10 cellular contexts compared by ENCODE assay signal in genomic region chr4:16897351-16897750, GRCh38. TPM values are rescaled to one million over a fixed set of nuclear protein-coding genes. Genes with fewer than 3 reads are reported as not detected.
DNase-seq lines count a peak whose midpoint lies in the region; ATAC-seq and TF ChIP-seq lines count a peak whose summit lies in the region.
"Had no signal": no experiment of that assay in that cellular context is flagged by ENCODE, and none has a peak within 500 bp of the region (broad histone marks: within the 10 kb centered on the region; RNA-seq: fewer than 3 reads in every experiment).

No MANE protein-coding gene starts in this region.

- H3K9me3 ChIP-seq in esophagus (ENCODE audit: control insufficient read depth in 2 of 2, insufficient read depth in 1 of 2, low read depth in 1 of 2, low read length in 1 of 2) (no peaks in the 10 kb centered on the region), muscle layer of colon (ENCODE audit: low read length) (no peaks in the 10 kb centered on the region)

- no peak overlapping the region for H3K9ac ChIP-seq in muscle layer of colon (ENCODE audit: low read length)

- H3K4me1 ChIP-seq in esophagus (ENCODE audit: control insufficient read depth in 2 of 2, insufficient read depth in 2 of 2, low read length in 1 of 2) (no peaks in the 10 kb centered on the region), muscle layer of colon (ENCODE audit: insufficient read depth, low read length) (no peaks in the 10 kb centered on the region)

- H3K27ac Mint-ChIP-seq in type B pancreatic cell: peak overlapping the region; percentile 68
- no peak overlapping the region for H3K27ac Mint-ChIP-seq in naive thymus-derived CD8-positive, alpha-beta T cell

- peak overlapping the region; percentile 20 to 38 for H3K4me3 ChIP-seq in esophagus (ENCODE audit: low read depth in 1 of 2, low read length in 2 of 2)
- peak overlapping the region in 1 of 2 donors; percentile 47 for H3K4me3 ChIP-seq in muscle layer of colon (ENCODE audit: low read depth in 1 of 2, low read length in 2 of 2)

- 47 to 52% methylated on average over 4 of the region's 4 CpGs for WGBS in esophagus, 2 donors

- DNase-seq in OCI-M1 (lab: John Stamatoyannopoulos, UW): peak; percentile 24
- no peak for DNase-seq in type B pancreatic cell (ENCODE audit: extremely low spot score, unreplicated experiment)
- no peak for DNase-seq in dedifferentiated amniotic fluid mesenchymal stem cell (ENCODE audit: extremely low spot score)
- DNase-seq in hypothalamus (lab: John Stamatoyannopoulos, UW): no peak
- DNase-seq in naive thymus-derived CD8-positive, alpha-beta T cell: no peak
- DNase-seq: NCI-H1048 had no signal

- no peaks in the 10 kb centered on the region for H3K36me3 ChIP-seq in esophagus (ENCODE audit: control insufficient read depth in 2 of 2, insufficient read depth in 2 of 2, low read length in 1 of 2)
- no peaks in the 10 kb centered on the region for H3K36me3 ChIP-seq in muscle layer of colon (ENCODE audit: insufficient read depth, low read length)

- no peak for ATAC-seq in naive thymus-derived CD8-positive, alpha-beta T cell

- POLR2A ChIA-PET in naive thymus-derived CD8-positive, alpha-beta T cell (lab: Charles Lee): no interaction called here

- TF ChIP-seq CTCF in type B pancreatic cell (conservative IDR thresholded peaks at IDR 0.05): no peak

- H3K27ac ChIP-seq in esophagus (ENCODE audit: low read depth in 2 of 2, low read length in 1 of 2): peak overlapping the region; percentile 53 to 68
- peak overlapping the region; percentile 52 for H3K27ac ChIP-seq in muscle layer of colon (ENCODE audit: low read depth, low read length)
- H3K27ac ChIP-seq: RWPE1 had no signal

- no peaks in the 10 kb centered on the region for H3K9me3 Mint-ChIP-seq in type B pancreatic cell
- no peaks in the 10 kb centered on the region for H3K9me3 Mint-ChIP-seq in naive thymus-derived CD8-positive, alpha-beta T cell
- H3K9me3 Mint-ChIP-seq: central memory CD8-positive, alpha-beta T cell had no signal

- H3K4me3 Mint-ChIP-seq in type B pancreatic cell: peak overlapping the region; percentile 92
- peak overlapping the region in 1 of 10 donors; percentile 26 for H3K4me3 Mint-ChIP-seq in naive thymus-derived CD8-positive, alpha-beta T cell

- H3K36me3 Mint-ChIP-seq in type B pancreatic cell: no peaks in the 10 kb centered on the region
- H3K36me3 Mint-ChIP-seq in naive thymus-derived CD8-positive, alpha-beta T cell: no peaks in the 10 kb centered on the region

- H3K27me3 Mint-ChIP-seq in type B pancreatic cell: peaks cover 20% of the 10 kb centered on the region
- H3K27me3 Mint-ChIP-seq in naive thymus-derived CD8-positive, alpha-beta T cell: peaks cover 2 to 25% (median 11%) of the 10 kb centered on the region in 5 donors
- H3K27me3 Mint-ChIP-seq: central memory CD8-positive, alpha-beta T cell had no signal

- H3K4me1 Mint-ChIP-seq in type B pancreatic cell (ENCODE audit: unreplicated experiment): peaks cover 45% of the 10 kb centered on the region
- H3K4me1 Mint-ChIP-seq in naive thymus-derived CD8-positive, alpha-beta T cell: peaks cover 9 to 46% (median 22%) of the 10 kb centered on the region in 4 donors

- H3K27me3 ChIP-seq in esophagus (ENCODE audit: control insufficient read depth in 1 of 2, insufficient read depth in 2 of 2, low read length in 2 of 2): no peaks in the 10 kb centered on the region
- H3K27me3 ChIP-seq in muscle layer of colon (ENCODE audit: control insufficient read depth in 1 of 2, insufficient read depth in 2 of 2, low read length in 2 of 2): no peaks in the 10 kb centered on the region

RNA-seq across cellular contexts. Expression of gene LDB2, which starts 1.1 kb away (rescaled TPM):
- 1 to 10 TPM; 3.5 to 4.4 TPM for polyA plus RNA-seq in esophagus
- total RNA-seq in type B pancreatic cell (ENCODE audit: low replicate concordance): 1.5 and 31.5 TPM in 2 replicates
- not detected for total RNA-seq in naive thymus-derived CD8-positive, alpha-beta T cell
- under 1 TPM in 1 of 3 donors, not detected in 2; 0.38 TPM for polyA plus RNA-seq in naive thymus-derived CD8-positive, alpha-beta T cell
